In genomic region chr9:122092611-122093506, GRCh38 we compare ENCODE assay signal across 8 cellular contexts. TPM values are rescaled to one million over a fixed set of nuclear protein-coding genes. Genes with fewer than 3 reads are reported as not detected.
DNase-seq lines count a peak whose midpoint lies in the region; ATAC-seq and TF ChIP-seq lines count a peak whose summit lies in the region.

Gene TTLL11 (minus strand): TSS chr9:122093308. CDS start chr9:122093148, 160 bp downstream.

- no peaks in the 10 kb centered on the region for H3K27me3 ChIP-seq in liver (ENCODE audit: control insufficient read depth in 4 of 4, insufficient read depth in 4 of 4, low read length in 3 of 4)

- no peaks in the 10 kb centered on the region for H3K36me3 ChIP-seq in liver (ENCODE audit: control insufficient read depth in 4 of 4, insufficient read depth in 3 of 4, low read depth in 1 of 4, low read length in 3 of 4)

- H3K4me1 ChIP-seq in liver (ENCODE audit: control insufficient read depth in 4 of 4, insufficient read depth in 4 of 4, low read length in 3 of 4) = peaks cover 7 to 44% (median 31%) of the 10 kb centered on the region in 4 donors

- DNase-seq in C1 segment of cervical spinal cord (lab: John Stamatoyannopoulos, UW) (peak; percentile 76 to 97 (median 94)), NCI-H526 treated with DMSO at 0.1 percent for 48 hours (lab: John Stamatoyannopoulos, UW) (peak; percentile 66), dermis blood vessel endothelial cell (peak; percentile 97)
- peak; percentile 97 for DNase-seq in activated CD4-positive, alpha-beta T cell treated with anti-CD3 and anti-CD28 coated beads, Interleukin-2, amount 50 U/mL, for 1 hour
- peak; percentile 98 for DNase-seq in stimulated activated CD4-positive, alpha-beta T cell treated with anti-CD3 and anti-CD28 coated beads, Interleukin-4, amount 100 ng/mL, for 1 hour

- H3K9ac ChIP-seq in liver (ENCODE audit: low read depth in 1 of 2, low read length in 2 of 2) = peak within 1 kb of the TSS; percentile 58 to 71

- peak within 1 kb of the TSS; percentile 83 to 96 (median 85) for H3K4me3 ChIP-seq in liver (ENCODE audit: low read depth in 1 of 3, low read length in 3 of 3)

- peak within 1 kb of the TSS; percentile 77 to 82 for H3K27ac ChIP-seq in liver (ENCODE audit: low read depth in 1 of 2, low read length in 2 of 2)

- under 1% methylated on average over 98 of the region's 98 CpGs for WGBS in liver

- TF ChIP-seq RAD21 in liver (IDR thresholded peaks at IDR 0.05) = no peak

- ATAC-seq in GM19351 (IDR thresholded peaks at IDR 0.05; ENCODE audit: unreplicated experiment) (peak; percentile 89), HG03520 (IDR thresholded peaks at IDR 0.05; ENCODE audit: unreplicated experiment) (peak; percentile 83)

- H3K9me3 ChIP-seq in liver (ENCODE audit: control insufficient read depth in 4 of 4, low read length in 3 of 4) = no peaks in the 10 kb centered on the region

- no peak for TF ChIP-seq CTCF in liver (IDR thresholded peaks at IDR 0.05; ENCODE audit: low read depth, low read length, missing input control)

TF ChIP-seq in liver, 16 proteins besides CTCF, POLR2A, EP300 and RAD21:
- TF ChIP-seq EGR1 (IDR thresholded peaks at IDR 0.05; ENCODE audit: low read depth in 2 of 2) (no peak), YY1 (IDR thresholded peaks at IDR 0.05) (peak; percentile 100), TAF1 (conservative IDR thresholded peaks at IDR 0.05) (no peak), RXRA (IDR thresholded peaks at IDR 0.05) (peak; percentile 46 to 70), ZBTB33 (IDR thresholded peaks at IDR 0.05) (peak; percentile 79), HNF4G (IDR thresholded peaks at IDR 0.05) (no peak), HNF4A (conservative IDR thresholded peaks at IDR 0.05) (peak in 1 of 2 donors; percentile 20), GABPA (IDR thresholded peaks at IDR 0.05 in 1 of 2, conservative IDR thresholded peaks at IDR 0.05 in 1 of 2) (no peak), ATF3 (IDR thresholded peaks at IDR 0.05) (no peak), FOXA2 (IDR thresholded peaks at IDR 0.05) (no peak), MAX (IDR thresholded peaks at IDR 0.05) (peak; percentile 49), FOXA1 (IDR thresholded peaks at IDR 0.05) (no peak), REST (IDR thresholded peaks at IDR 0.05) (peak; percentile 72), SP1 (IDR thresholded peaks at IDR 0.05) (peak; percentile 73), JUND (IDR thresholded peaks at IDR 0.05) (no peak), NR2F2 (IDR thresholded peaks at IDR 0.05) (peak; percentile 71)

RNA-seq across cellular contexts. Expression of gene TTLL11, which starts in this region (rescaled TPM):
- total RNA-seq in dermis blood vessel endothelial cell (4.3 and 5.3 TPM in 2 replicates), liver (1 to 10 TPM; 2.9 to 4.4 TPM)
- polyA plus RNA-seq in liver = 1 to 10 TPM; 1.4 to 4.5 TPM

Comparison
In these comparisons a context has a peak if more than half of its experiments do, and no peak if none do; other contexts are left out.
1. Peak in every context shown above with its lines: DNase-seq, ATAC-seq, H3K4me3 ChIP-seq and H3K27ac ChIP-seq.